In the genomic region with DNA sequence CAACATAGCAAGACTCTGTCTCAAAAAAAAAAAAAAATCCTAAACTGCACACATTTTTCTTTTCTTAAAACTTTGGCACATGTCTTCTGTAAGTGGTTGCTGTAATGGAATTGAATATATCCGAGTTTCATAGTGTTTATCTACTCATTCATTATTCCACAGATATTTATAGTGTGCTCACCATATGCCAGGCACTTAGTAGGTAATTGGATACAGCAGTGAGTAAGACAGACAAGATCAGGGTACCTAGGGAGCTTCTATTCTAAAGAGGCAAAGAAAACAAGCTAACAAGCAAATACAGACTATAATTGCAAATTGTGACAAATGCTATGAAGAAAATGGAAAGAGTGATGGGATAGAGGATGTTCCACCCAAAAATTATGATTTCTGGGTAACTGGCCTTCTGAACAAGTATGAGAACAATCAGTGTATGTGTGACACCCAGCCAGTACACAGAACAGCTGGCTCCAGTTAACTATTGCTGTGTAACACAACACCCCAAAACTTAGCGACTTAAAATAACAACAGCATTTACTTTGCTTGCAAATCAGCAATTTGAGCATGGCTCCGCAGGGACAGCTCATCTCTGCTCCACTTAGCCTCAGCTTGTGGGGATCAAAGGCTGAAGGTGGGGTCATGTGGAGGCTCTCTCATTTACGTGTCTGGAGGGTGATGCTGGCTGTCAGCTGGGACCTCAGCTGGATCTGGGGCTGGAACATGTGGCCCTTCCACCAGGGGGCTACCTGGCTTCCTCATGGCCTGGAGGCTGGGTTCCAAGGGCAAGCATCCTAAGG, we compare ENCODE assay signal across 1 cellular context.
TF ChIP-seq lines count a peak whose summit lies in the region.

No MANE protein-coding gene starts in this region.

TF ChIP-seq in GM23338, 12 proteins besides CTCF, POLR2A, EP300 and RAD21 (continued from another document):
- TF ChIP-seq, protein P1, sequence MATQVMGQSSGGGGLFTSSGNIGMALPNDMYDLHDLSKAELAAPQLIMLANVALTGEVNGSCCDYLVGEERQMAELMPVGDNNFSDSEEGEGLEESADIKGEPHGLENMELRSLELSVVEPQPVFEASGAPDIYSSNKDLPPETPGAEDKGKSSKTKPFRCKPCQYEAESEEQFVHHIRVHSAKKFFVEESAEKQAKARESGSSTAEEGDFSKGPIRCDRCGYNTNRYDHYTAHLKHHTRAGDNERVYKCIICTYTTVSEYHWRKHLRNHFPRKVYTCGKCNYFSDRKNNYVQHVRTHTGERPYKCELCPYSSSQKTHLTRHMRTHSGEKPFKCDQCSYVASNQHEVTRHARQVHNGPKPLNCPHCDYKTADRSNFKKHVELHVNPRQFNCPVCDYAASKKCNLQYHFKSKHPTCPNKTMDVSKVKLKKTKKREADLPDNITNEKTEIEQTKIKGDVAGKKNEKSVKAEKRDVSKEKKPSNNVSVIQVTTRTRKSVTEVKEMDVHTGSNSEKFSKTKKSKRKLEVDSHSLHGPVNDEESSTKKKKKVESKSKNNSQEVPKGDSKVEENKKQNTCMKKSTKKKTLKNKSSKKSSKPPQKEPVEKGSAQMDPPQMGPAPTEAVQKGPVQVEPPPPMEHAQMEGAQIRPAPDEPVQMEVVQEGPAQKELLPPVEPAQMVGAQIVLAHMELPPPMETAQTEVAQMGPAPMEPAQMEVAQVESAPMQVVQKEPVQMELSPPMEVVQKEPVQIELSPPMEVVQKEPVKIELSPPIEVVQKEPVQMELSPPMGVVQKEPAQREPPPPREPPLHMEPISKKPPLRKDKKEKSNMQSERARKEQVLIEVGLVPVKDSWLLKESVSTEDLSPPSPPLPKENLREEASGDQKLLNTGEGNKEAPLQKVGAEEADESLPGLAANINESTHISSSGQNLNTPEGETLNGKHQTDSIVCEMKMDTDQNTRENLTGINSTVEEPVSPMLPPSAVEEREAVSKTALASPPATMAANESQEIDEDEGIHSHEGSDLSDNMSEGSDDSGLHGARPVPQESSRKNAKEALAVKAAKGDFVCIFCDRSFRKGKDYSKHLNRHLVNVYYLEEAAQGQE (IDR thresholded peaks at IDR 0.05; ENCODE audit: unreplicated experiment) = no peak
- TF ChIP-seq NANOG (IDR thresholded peaks at IDR 0.05; ENCODE audit: borderline replicate concordance) (no peak), ZNF462 (CRISPR knock-in tag; IDR thresholded peaks at IDR 0.05) (no peak), ZNF331 (CRISPR knock-in tag; IDR thresholded peaks at IDR 0.05; ENCODE audit: low read depth) (no peak), POLR2AphosphoS5 (IDR thresholded peaks at IDR 0.05; ENCODE audit: low read depth) (no peak), EZH2phosphoT487 (IDR thresholded peaks at IDR 0.05; ENCODE audit: unreplicated experiment) (no peak), ZNF114 (CRISPR knock-in tag; IDR thresholded peaks at IDR 0.05) (no peak), STAT1 (IDR thresholded peaks at IDR 0.05; ENCODE audit: unreplicated experiment) (no peak)
- TF ChIP-seq, protein P2, sequence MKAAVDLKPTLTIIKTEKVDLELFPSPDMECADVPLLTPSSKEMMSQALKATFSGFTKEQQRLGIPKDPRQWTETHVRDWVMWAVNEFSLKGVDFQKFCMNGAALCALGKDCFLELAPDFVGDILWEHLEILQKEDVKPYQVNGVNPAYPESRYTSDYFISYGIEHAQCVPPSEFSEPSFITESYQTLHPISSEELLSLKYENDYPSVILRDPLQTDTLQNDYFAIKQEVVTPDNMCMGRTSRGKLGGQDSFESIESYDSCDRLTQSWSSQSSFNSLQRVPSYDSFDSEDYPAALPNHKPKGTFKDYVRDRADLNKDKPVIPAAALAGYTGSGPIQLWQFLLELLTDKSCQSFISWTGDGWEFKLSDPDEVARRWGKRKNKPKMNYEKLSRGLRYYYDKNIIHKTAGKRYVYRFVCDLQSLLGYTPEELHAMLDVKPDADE (IDR thresholded peaks at IDR 0.05) = no peak
